Comparison of ENCODE assay signal across 8 cellular contexts in genomic region chr16:57184890-57185445, GRCh38. TPM values are rescaled to one million over a fixed set of nuclear protein-coding genes. Genes with fewer than 3 reads are reported as not detected.
A peak's percentile ranks its signal among the peaks of the same experiment; 100 is the strongest.
DNase-seq lines count a peak whose midpoint lies in the region; ATAC-seq and TF ChIP-seq lines count a peak whose summit lies in the region.

No MANE protein-coding gene starts in this region.

- H3K9me2 ChIP-seq in MM.1S (replicated peaks; ENCODE audit: insufficient read depth, low read length): no peaks in the 10 kb centered on the region

- peak overlapping the region; percentile 78 for H3K4me2 ChIP-seq in MM.1S (ENCODE audit: low read depth, low read length)

- no peaks in the 10 kb centered on the region for H3K36me3 Mint-ChIP-seq in CD4-positive, CD25-positive, alpha-beta regulatory T cell

- ATAC-seq in CD4-positive, CD25-positive, alpha-beta regulatory T cell (ENCODE audit: low read depth in 2 of 2): no peak
- no peak for ATAC-seq in HG03432 (IDR thresholded peaks at IDR 0.05; ENCODE audit: unreplicated experiment)

- H3K4me1 Mint-ChIP-seq in CD4-positive, CD25-positive, alpha-beta regulatory T cell: peaks cover 15 to 65% (median 45%) of the 10 kb centered on the region in 4 donors

- no peaks in the 10 kb centered on the region for H3K27me3 ChIP-seq in CD4-positive, CD25-positive, alpha-beta regulatory T cell (ENCODE audit: control insufficient read depth, insufficient read depth, low read length)
- H3K27me3 ChIP-seq in MM.1S (replicated peaks; ENCODE audit: insufficient read depth, low read length) (no peaks in the 10 kb centered on the region), ectodermal cell (ENCODE audit: control insufficient read depth, insufficient read depth, low read length, poor library complexity, severe bottlenecking) (no peaks in the 10 kb centered on the region), neuron (ENCODE audit: insufficient read depth, low read length) (no peaks in the 10 kb centered on the region)

- peak in 1 of 3 donors; percentile 3 for DNase-seq in CD4-positive, CD25-positive, alpha-beta regulatory T cell
- DNase-seq in MM.1S: no peak
- no peak for DNase-seq in NCI-H345 (lab: John Stamatoyannopoulos, UW)
- no peak for DNase-seq in germinal center (ENCODE audit: low spot score)
- DNase-seq in activated effector memory CD4-positive, alpha-beta T cell treated with Interleukin-2 at 50 U/mL for 16 hours: no peak

- peaks cover 4% of the 10 kb centered on the region for H3K36me3 ChIP-seq in CD4-positive, CD25-positive, alpha-beta regulatory T cell (ENCODE audit: control insufficient read depth, insufficient read depth, low read length)
- H3K36me3 ChIP-seq in MM.1S (replicated peaks; ENCODE audit: insufficient read depth, low read length): no peaks in the 10 kb centered on the region
- H3K36me3 ChIP-seq in ectodermal cell (ENCODE audit: control insufficient read depth, insufficient read depth, low read length): no peaks in the 10 kb centered on the region
- H3K36me3 ChIP-seq in neuron (ENCODE audit: insufficient read depth, low read length): peaks cover 6% of the 10 kb centered on the region

- H3K9ac ChIP-seq in MM.1S (ENCODE audit: low read length): peak overlapping the region; percentile 89

- peaks cover 36% of the 10 kb centered on the region for H3K4me1 ChIP-seq in CD4-positive, CD25-positive, alpha-beta regulatory T cell (ENCODE audit: control insufficient read depth, insufficient read depth, low read length, poor library complexity, severe bottlenecking)
- H3K4me1 ChIP-seq in MM.1S (ENCODE audit: low read length) (peaks cover 7% of the 10 kb centered on the region), ectodermal cell (ENCODE audit: control insufficient read depth, insufficient read depth, low read length) (peaks cover 15% of the 10 kb centered on the region), neuron (ENCODE audit: insufficient read depth, low read length) (peaks cover 23% of the 10 kb centered on the region)

- H3K27ac Mint-ChIP-seq in CD4-positive, CD25-positive, alpha-beta regulatory T cell: peak overlapping the region; percentile 72 to 99 (median 98)

- H3K79me2 ChIP-seq in MM.1S (ENCODE audit: low read length): peaks cover 93% of the 10 kb centered on the region

- 27% methylated on average over 15 of the region's 15 CpGs for WGBS in ectodermal cell, 2 experiments

- H2AFZ ChIP-seq in MM.1S (ENCODE audit: low read length) (peak overlapping the region; percentile 75), neuron (ENCODE audit: low read depth, low read length) (peak overlapping the region; percentile 80)

- H3K4me3 ChIP-seq in CD4-positive, CD25-positive, alpha-beta regulatory T cell (ENCODE audit: low read depth, low read length): peak overlapping the region; percentile 87
- peak overlapping the region; percentile 90 for H3K4me3 ChIP-seq in MM.1S (ENCODE audit: low read length)
- H3K4me3 ChIP-seq in ectodermal cell (ENCODE audit: insufficient read depth, low read depth, low read length): peak overlapping the region; percentile 99
- H3K4me3 ChIP-seq in neuron (ENCODE audit: low read length): peak overlapping the region; percentile 99

- no peaks in the 10 kb centered on the region for H3K9me3 ChIP-seq in CD4-positive, CD25-positive, alpha-beta regulatory T cell (ENCODE audit: control insufficient read depth in 2 of 2, low read length in 2 of 2)
- H3K9me3 ChIP-seq in MM.1S (replicated peaks; ENCODE audit: insufficient read depth, low read length) (no peaks in the 10 kb centered on the region), ectodermal cell (ENCODE audit: control insufficient read depth, low read length) (peaks cover 2% of the 10 kb centered on the region), neuron (ENCODE audit: low read length) (no peaks in the 10 kb centered on the region)

- peak overlapping the region; percentile 94 for H3K27ac ChIP-seq in CD4-positive, CD25-positive, alpha-beta regulatory T cell (ENCODE audit: insufficient read depth, low read length, poor library complexity, severe bottlenecking)
- peak overlapping the region; percentile 67; the same call in 1 of the 2 replicates for H3K27ac ChIP-seq in MM.1S (ENCODE audit: low read length)
- no peak overlapping the region for H3K27ac ChIP-seq in ectodermal cell (ENCODE audit: insufficient read depth, low read depth, low read length, poor library complexity, severe bottlenecking)

- no peaks in the 10 kb centered on the region for H4K20me1 ChIP-seq in MM.1S (ENCODE audit: insufficient read depth, low read length)

- peaks cover 0 to 3% (median 0%) of the 10 kb centered on the region in 7 donors for H3K9me3 Mint-ChIP-seq in CD4-positive, CD25-positive, alpha-beta regulatory T cell

- H3K27me3 Mint-ChIP-seq in CD4-positive, CD25-positive, alpha-beta regulatory T cell: no peaks in the 10 kb centered on the region

- TF ChIP-seq CTCF in MM.1S (IDR thresholded peaks at IDR 0.05; ENCODE audit: low read length): no peak

- peak overlapping the region; percentile 97 to 100 (median 98) for H3K4me3 Mint-ChIP-seq in CD4-positive, CD25-positive, alpha-beta regulatory T cell

- peaks cover 11% of the 10 kb centered on the region for H3F3A ChIP-seq in MM.1S (ENCODE audit: insufficient read depth, low read length)

RNA-seq across cellular contexts. Expression of gene PSME3IP1, which starts 0.9 kb away (rescaled TPM):
- 140 TPM for total RNA-seq in CD4-positive, CD25-positive, alpha-beta regulatory T cell
- polyA plus RNA-seq in CD4-positive, CD25-positive, alpha-beta regulatory T cell: 10 to 100 TPM; 68.1 to 81.5 (median 71.8) TPM
- polyA plus RNA-seq in ectodermal cell (2013, experiment 1 of 4): 144 TPM
- polyA plus RNA-seq in ectodermal cell (2013, experiment 2 of 4): 121 TPM
- 92.5 TPM for polyA plus RNA-seq in ectodermal cell (2013, experiment 3 of 4)
- 114 TPM for polyA plus RNA-seq in ectodermal cell (2013, experiment 4 of 4)

RNA-seq across cellular contexts. Expression of gene RSPRY1, which starts 1.2 kb away (rescaled TPM):
- 25.7 TPM for total RNA-seq in CD4-positive, CD25-positive, alpha-beta regulatory T cell
- 10 to 100 TPM; 26.7 to 46.4 (median 36.1) TPM for polyA plus RNA-seq in CD4-positive, CD25-positive, alpha-beta regulatory T cell
- polyA plus RNA-seq in ectodermal cell (2013, experiment 1 of 4): 35.7 TPM
- 34.0 TPM for polyA plus RNA-seq in ectodermal cell (2013, experiment 2 of 4)
- polyA plus RNA-seq in ectodermal cell (2013, experiment 3 of 4): 27.9 TPM
- polyA plus RNA-seq in ectodermal cell (2013, experiment 4 of 4): 36.3 TPM
